19 cellular contexts compared by ENCODE assay signal in the genomic region with DNA sequence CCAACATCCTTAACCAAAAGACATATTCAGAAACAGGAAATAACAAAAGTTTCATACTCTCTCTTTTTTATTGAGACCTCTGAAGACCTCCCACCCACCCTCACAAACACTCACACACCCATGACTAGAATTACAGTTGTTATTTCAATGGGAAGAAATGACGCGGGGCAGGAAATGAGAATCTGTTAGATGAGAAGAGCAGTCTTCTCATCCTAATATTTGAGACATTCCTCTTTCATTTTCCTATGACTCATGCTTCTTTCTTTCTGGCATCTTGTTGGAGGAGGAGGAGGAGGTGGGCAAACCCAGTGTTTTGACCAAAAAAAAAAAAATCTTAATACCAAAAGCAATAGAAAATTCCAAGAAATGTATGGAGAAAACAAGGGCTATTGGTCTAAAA.
A peak's percentile ranks its signal among the peaks of the same experiment; 100 is the strongest.
DNase-seq lines count a peak whose midpoint lies in the region; ATAC-seq and TF ChIP-seq lines count a peak whose summit lies in the region.
"Had no signal": no experiment of that assay in that cellular context is flagged by ENCODE, and none has a peak within 500 bp of the region (broad histone marks: within the 10 kb centered on the region; RNA-seq: fewer than 3 reads in every experiment).

No MANE protein-coding gene starts in this region.

- TF ChIP-seq CTCF in choroid plexus epithelial cell (conservative IDR thresholded peaks at IDR 0.05; ENCODE audit: low read depth, low read length) (no peak), BE2C (IDR thresholded peaks at IDR 0.05; ENCODE audit: low read depth, low read length) (no peak), WTC11 (IDR thresholded peaks at IDR 0.05) (no peak)

- H3K27me3 Mint-ChIP-seq in WTC11 (ENCODE audit: low read depth): no peaks in the 10 kb centered on the region; the same call in 1 of the 2 replicates
- H3K27me3 Mint-ChIP-seq: activated CD4-positive, alpha-beta memory T cell treated with anti-CD3 and anti-CD28 coated beads, Interleukin-2, amount 10 ng/mL, durations not matched to agents 7 days and 5 days had no signal

- no peak overlapping the region for H3K4me3 Mint-ChIP-seq in WTC11
- H3K4me3 Mint-ChIP-seq: activated CD4-positive, alpha-beta memory T cell treated with anti-CD3 and anti-CD28 coated beads, Interleukin-2, amount 10 ng/mL, durations not matched to agents 7 days and 5 days; activated T-helper 1 cell treated with anti-CD3 and anti-CD28 coated beads, Interleukin-12 subunit alpha, Interleukin-12 subunit beta, Interleukin-2, Interleukin-4 antibody, amounts not matched to agents 30 ng/mL and 10 ng/mL and 1 ng/mL, durations not matched to agents 14 hours and 24 hours and 36 hours; CD4-positive, CD25-positive, alpha-beta regulatory T cell had no signal

- H3K27me3 ChIP-seq in BE2C: no peaks in the 10 kb centered on the region

- no peak overlapping the region for H3K27ac Mint-ChIP-seq in WTC11
- H3K27ac Mint-ChIP-seq: activated CD4-positive, alpha-beta memory T cell treated with anti-CD3 and anti-CD28 coated beads, Interleukin-2, amount 10 ng/mL, durations not matched to agents 7 days and 5 days; activated T-helper 1 cell treated with anti-CD3 and anti-CD28 coated beads, Interleukin-12 subunit alpha, Interleukin-12 subunit beta, Interleukin-2, Interleukin-4 antibody, amounts not matched to agents 30 ng/mL and 10 ng/mL and 1 ng/mL, durations not matched to agents 14 hours and 24 hours and 36 hours; CD4-positive, CD25-positive, alpha-beta regulatory T cell had no signal

- H3K36me3 Mint-ChIP-seq in WTC11: no peaks in the 10 kb centered on the region; the same call in 1 of the 2 replicates
- H3K36me3 Mint-ChIP-seq: CD4-positive, CD25-positive, alpha-beta regulatory T cell had no signal

- CTCF ChIA-PET in WTC11 (lab: Charles Lee): no interaction called here

- peaks cover 21% of the 10 kb centered on the region for H3K9me3 Mint-ChIP-seq in WTC11
- H3K9me3 Mint-ChIP-seq: activated CD4-positive, alpha-beta memory T cell treated with anti-CD3 and anti-CD28 coated beads, Interleukin-2, amount 10 ng/mL, durations not matched to agents 7 days and 5 days had no signal

- H3K4me3 ChIP-seq in choroid plexus epithelial cell (ENCODE audit: low read depth, low read length) (no peak overlapping the region), BE2C (ENCODE audit: low read depth, low read length) (no peak overlapping the region)
- H3K4me3 ChIP-seq: mucosa of descending colon had no signal

- POLR2A ChIA-PET in WTC11 (lab: Charles Lee): no interaction called here

- no peaks in the 10 kb centered on the region for H3K36me3 ChIP-seq in BE2C

- DNase-seq in AG20443 (ENCODE audit: low spot score) (peak; percentile 37), NCI-H226 (peak; percentile 58), choroid plexus epithelial cell (ENCODE audit: low read depth) (peak; percentile 56), myocyte (ENCODE audit: low read depth) (peak; percentile 29), BE2C (no peak), Kasumi-1 (lab: John Stamatoyannopoulos, UW) (no peak), WTC11 (ENCODE audit: low spot score) (no peak)
- DNase-seq: activated CD4-positive, alpha-beta memory T cell treated with anti-CD3 and anti-CD28 coated beads, Interleukin-2, amount 10 ng/mL, durations not matched to agents 7 days and 5 days; anterior cingulate cortex; CD4-positive, CD25-positive, alpha-beta regulatory T cell; glutamatergic neuron; mucosa of descending colon; MV-4-11; NCI-H82; Right ventricle myocardium superior; stimulated activated CD4-positive, alpha-beta T cell treated with anti-CD3 and anti-CD28 coated beads, Interleukin-12 subunit alpha, Interleukin-12 subunit beta, amount 100 ng/mL, for 4 hours; T1000 had no signal

- no peaks in the 10 kb centered on the region for H3K4me1 Mint-ChIP-seq in WTC11
- H3K4me1 Mint-ChIP-seq: activated CD4-positive, alpha-beta memory T cell treated with anti-CD3 and anti-CD28 coated beads, Interleukin-2, amount 10 ng/mL, durations not matched to agents 7 days and 5 days; CD4-positive, CD25-positive, alpha-beta regulatory T cell had no signal

- H3K9me3 ChIP-seq in BE2C: no peaks in the 10 kb centered on the region
- H3K9me3 ChIP-seq: mucosa of descending colon had no signal

- ATAC-seq in HG02885 (IDR thresholded peaks at IDR 0.05; ENCODE audit: poor library complexity, unreplicated experiment) (no peak), WTC11 (no peak)
- ATAC-seq: mucosa of descending colon had no signal

- no peaks in the 10 kb centered on the region for H3K4me1 ChIP-seq in BE2C

TF ChIP-seq in WTC11, 78 proteins besides CTCF, POLR2A, EP300 and RAD21:
- TF ChIP-seq CREB1 (CRISPR knock-in tag; IDR thresholded peaks at IDR 0.05): no peak
- no peak for TF ChIP-seq CREM (CRISPR knock-in tag; IDR thresholded peaks at IDR 0.05)
- TF ChIP-seq FOXP1 (CRISPR knock-in tag; IDR thresholded peaks at IDR 0.05; ENCODE audit: borderline replicate concordance): no peak
- TF ChIP-seq, protein P1, sequence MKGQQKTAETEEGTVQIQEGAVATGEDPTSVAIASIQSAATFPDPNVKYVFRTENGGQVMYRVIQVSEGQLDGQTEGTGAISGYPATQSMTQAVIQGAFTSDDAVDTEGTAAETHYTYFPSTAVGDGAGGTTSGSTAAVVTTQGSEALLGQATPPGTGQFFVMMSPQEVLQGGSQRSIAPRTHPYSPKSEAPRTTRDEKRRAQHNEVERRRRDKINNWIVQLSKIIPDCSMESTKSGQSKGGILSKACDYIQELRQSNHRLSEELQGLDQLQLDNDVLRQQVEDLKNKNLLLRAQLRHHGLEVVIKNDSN (CRISPR knock-in tag; IDR thresholded peaks at IDR 0.05): no peak
- TF ChIP-seq, protein P2, sequence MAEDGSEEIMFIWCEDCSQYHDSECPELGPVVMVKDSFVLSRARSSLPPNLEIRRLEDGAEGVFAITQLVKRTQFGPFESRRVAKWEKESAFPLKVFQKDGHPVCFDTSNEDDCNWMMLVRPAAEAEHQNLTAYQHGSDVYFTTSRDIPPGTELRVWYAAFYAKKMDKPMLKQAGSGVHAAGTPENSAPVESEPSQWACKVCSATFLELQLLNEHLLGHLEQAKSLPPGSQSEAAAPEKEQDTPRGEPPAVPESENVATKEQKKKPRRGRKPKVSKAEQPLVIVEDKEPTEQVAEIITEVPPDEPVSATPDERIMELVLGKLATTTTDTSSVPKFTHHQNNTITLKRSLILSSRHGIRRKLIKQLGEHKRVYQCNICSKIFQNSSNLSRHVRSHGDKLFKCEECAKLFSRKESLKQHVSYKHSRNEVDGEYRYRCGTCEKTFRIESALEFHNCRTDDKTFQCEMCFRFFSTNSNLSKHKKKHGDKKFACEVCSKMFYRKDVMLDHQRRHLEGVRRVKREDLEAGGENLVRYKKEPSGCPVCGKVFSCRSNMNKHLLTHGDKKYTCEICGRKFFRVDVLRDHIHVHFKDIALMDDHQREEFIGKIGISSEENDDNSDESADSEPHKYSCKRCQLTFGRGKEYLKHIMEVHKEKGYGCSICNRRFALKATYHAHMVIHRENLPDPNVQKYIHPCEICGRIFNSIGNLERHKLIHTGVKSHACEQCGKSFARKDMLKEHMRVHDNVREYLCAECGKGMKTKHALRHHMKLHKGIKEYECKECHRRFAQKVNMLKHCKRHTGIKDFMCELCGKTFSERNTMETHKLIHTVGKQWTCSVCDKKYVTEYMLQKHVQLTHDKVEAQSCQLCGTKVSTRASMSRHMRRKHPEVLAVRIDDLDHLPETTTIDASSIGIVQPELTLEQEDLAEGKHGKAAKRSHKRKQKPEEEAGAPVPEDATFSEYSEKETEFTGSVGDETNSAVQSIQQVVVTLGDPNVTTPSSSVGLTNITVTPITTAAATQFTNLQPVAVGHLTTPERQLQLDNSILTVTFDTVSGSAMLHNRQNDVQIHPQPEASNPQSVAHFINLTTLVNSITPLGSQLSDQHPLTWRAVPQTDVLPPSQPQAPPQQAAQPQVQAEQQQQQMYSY (CRISPR knock-in tag; IDR thresholded peaks at IDR 0.05): no peak
TF ChIP-seq in WTC11: peak in this region for 0.

Comparison
In these comparisons a context has a peak if more than half of its experiments do, and no peak if none do; other contexts are left out.
1. DNase-seq: peak in AG20443 (single experiment), NCI-H226 (single experiment), choroid plexus epithelial cell (single experiment) and myocyte (single experiment); none in BE2C (single experiment), Kasumi-1 (0 of 2) and WTC11 (single experiment).